22 cellular contexts compared by ENCODE assay signal in genomic region chr7:2516194-2516555, GRCh38. TPM values are rescaled to one million over a fixed set of nuclear protein-coding genes. Genes with fewer than 3 reads are reported as not detected.
A peak's percentile ranks its signal among the peaks of the same experiment; 100 is the strongest.
DNase-seq lines count a peak whose midpoint lies in the region; ATAC-seq, FAIRE-seq and TF ChIP-seq lines count a peak whose summit lies in the region.
"Had no signal": no experiment of that assay in that cellular context is flagged by ENCODE, and none has a peak within 500 bp of the region (broad histone marks: within the 10 kb centered on the region; RNA-seq: fewer than 3 reads in every experiment).

No MANE protein-coding gene starts in this region.

- peaks cover 51 to 83% (median 80%) of the 10 kb centered on the region in 10 experiments for H3K4me1 ChIP-seq in BLaER1 treated with 17β-estradiol and CSF1 and Interleukin-3, amounts not matched to agents 10 nM and 100 nM
- H3K4me1 ChIP-seq in H1 (replicated peaks in 1 of 4; ENCODE audit: control insufficient read depth in 3 of 4, insufficient read depth in 4 of 4, low read length in 3 of 4) (peaks cover 3 to 32% (median 23%) of the 10 kb centered on the region in 4 experiments), neuronal stem cell (ENCODE audit: control insufficient read depth in 2 of 2, insufficient read depth in 1 of 2, low read depth in 1 of 2, low read length in 2 of 2) (peaks cover 39 to 54% of the 10 kb centered on the region in 2 donors)

- peak overlapping the region; percentile 90; the same call in 1 of the 2 replicates for H2BK12ac ChIP-seq in H1 (ENCODE audit: low read depth, low read length)
- H2BK12ac ChIP-seq in neuronal stem cell (ENCODE audit: low read length) = peak overlapping the region; percentile 77

- H2AFZ ChIP-seq in H1 (ENCODE audit: low read length) (no peak overlapping the region), neuronal stem cell (ENCODE audit: low read length) (no peak overlapping the region)

- H2BK120ac ChIP-seq in H1 (replicated peaks; ENCODE audit: low read depth, low read length) = no peak overlapping the region
- peak overlapping the region; percentile 78 for H2BK120ac ChIP-seq in neuronal stem cell (ENCODE audit: low read depth, low read length)

- no peak overlapping the region for H3K14ac ChIP-seq in H1 (ENCODE audit: insufficient read length)
- H3K14ac ChIP-seq in neuronal stem cell (ENCODE audit: low read length) = peak overlapping the region; percentile 63

- H3K36me3 ChIP-seq in BLaER1 treated with 17β-estradiol and CSF1 and Interleukin-3, amounts not matched to agents 10 nM and 100 nM = no peaks in the 10 kb centered on the region
- H3K36me3 ChIP-seq in H1 (ENCODE audit: control insufficient read depth in 2 of 4, insufficient read depth in 4 of 4, low read length in 3 of 4) (no peaks in the 10 kb centered on the region), neuronal stem cell (replicated peaks in 1 of 2; ENCODE audit: control insufficient read depth in 2 of 2, insufficient read depth in 2 of 2, low read length in 2 of 2) (no peaks in the 10 kb centered on the region), brain microvascular endothelial cell (replicated peaks) (no peaks in the 10 kb centered on the region)

- no peaks in the 10 kb centered on the region for H3K27me3 ChIP-seq in BLaER1 treated with 17β-estradiol and CSF1 and Interleukin-3, amounts not matched to agents 10 nM and 100 nM
- peaks cover 0 to 17% (median 12%) of the 10 kb centered on the region in 4 experiments; a peak in 6 of 7 replicates for H3K27me3 ChIP-seq in H1 (replicated peaks in 1 of 4; ENCODE audit: control insufficient read depth in 3 of 4, extremely low read depth in 1 of 4, insufficient read depth in 3 of 4, low read length in 3 of 4)
- peaks cover 0 to 12% (median 0%) of the 10 kb centered on the region in 3 experiments for H3K27me3 ChIP-seq in neuronal stem cell (ENCODE audit: control insufficient read depth in 3 of 3, insufficient read depth in 3 of 3, low read depth in 1 of 3, low read length in 3 of 3)
- H3K27me3 ChIP-seq in brain microvascular endothelial cell (replicated peaks) = no peaks in the 10 kb centered on the region

- 89% methylated on average over 7 of the region's 8 CpGs; no CpG with 5 or more reads in 1 of the 2 experiments for WGBS in H1 (ENCODE audit: extremely low coverage in 1 of 2, insufficient coverage in 1 of 2, insufficient read length in 1 of 2, insufficient replicate concordance in 2 of 2, low coverage in 1 of 2, low lambda C conversion rate in 2 of 2, missing lambda C conversion rate in 1 of 2), 2 experiments
- no CpG with 5 or more reads among the region's 8 CpGs for WGBS in neuronal stem cell (ENCODE audit: extremely low coverage in 2 of 2, insufficient read length in 2 of 2, insufficient replicate concordance in 1 of 2), 2 donors

- H3K23ac ChIP-seq in H1 (ENCODE audit: insufficient read length) = no peak overlapping the region
- peak overlapping the region; percentile 77 for H3K23ac ChIP-seq in neuronal stem cell (ENCODE audit: low read depth, low read length, poor library complexity)

- H3K18ac ChIP-seq in H1 (ENCODE audit: extremely low read depth, low read length) (peak overlapping the region; percentile 48; the same call in 1 of the 2 replicates), neuronal stem cell (ENCODE audit: low read length) (peak overlapping the region; percentile 87)

- in situ Hi-C loops in brain microvascular endothelial cell (cut with HindIII; ENCODE audit: low pct_ligation_motif_present, low sequenced_read_pairs) = no loop called here

- H4K20me1 ChIP-seq in BLaER1 treated with 17β-estradiol and CSF1 and Interleukin-3, amounts not matched to agents 10 nM and 100 nM = peaks cover 0 to 15% (median 13%) of the 10 kb centered on the region in 11 experiments; a peak in 19 of 22 replicates
- peaks cover 8 to 10% of the 10 kb centered on the region in 2 experiments for H4K20me1 ChIP-seq in H1 (replicated peaks in 1 of 2; ENCODE audit: control insufficient read depth in 1 of 2, insufficient read depth in 2 of 2, low read length in 2 of 2)

- no peak for TF ChIP-seq POLR2A in H1 (IDR thresholded peaks at IDR 0.05; ENCODE audit: control extremely low read depth in 1 of 2, low read depth in 2 of 2, low read length in 2 of 2)

- peak; percentile 96 for DNase-seq in HK-2 (ENCODE audit: unreplicated experiment)
- no peak for DNase-seq in H1 (ENCODE audit: low read depth in 1 of 2, low spot score in 2 of 2)
- DNase-seq in neuronal stem cell (ENCODE audit: low spot score) = no peak
- no peak for DNase-seq in amniotic stem cell (lab: John Stamatoyannopoulos, UW)
- DNase-seq in brain microvascular endothelial cell = no peak
- no peak for DNase-seq in stimulated activated CD4-positive, alpha-beta T cell treated with anti-CD3 and anti-CD28 coated beads, Interleukin-4, amount 100 ng/mL, for 4 hours
- DNase-seq: activated CD4-positive, alpha-beta T cell treated with anti-CD3 and anti-CD28 coated beads, Interleukin-2, amount 50 U/mL, for 1 hour; anterior cingulate cortex; effector memory CD4-positive, alpha-beta T cell; MM.1S; NCI-H187; NCI-H226; nucleus accumbens; retina; substantia nigra; T-helper 17 cell had no signal

- no peaks in the 10 kb centered on the region for H3K9me3 ChIP-seq in BLaER1 treated with 17β-estradiol and CSF1 and Interleukin-3, amounts not matched to agents 10 nM and 100 nM (replicated peaks in 1 of 11)
- H3K9me3 ChIP-seq in H1 (ENCODE audit: insufficient read depth in 2 of 2, low read depth in 1 of 2, low read length in 1 of 2) (no peaks in the 10 kb centered on the region), neuronal stem cell (replicated peaks in 1 of 2; ENCODE audit: control insufficient read depth in 2 of 2, insufficient read depth in 1 of 2, low read depth in 1 of 2, low read length in 2 of 2) (peaks cover 0 to 2% of the 10 kb centered on the region in 2 donors)

- H3K4ac ChIP-seq in H1 (replicated peaks; ENCODE audit: insufficient read length, low read depth, low read length) (no peak overlapping the region), neuronal stem cell (ENCODE audit: low read length) (no peak overlapping the region)

- H3K4me3 ChIP-seq in BLaER1 treated with 17β-estradiol and CSF1 and Interleukin-3, amounts not matched to agents 10 nM and 100 nM = no peak overlapping the region
- H3K4me3 ChIP-seq in H1 (ENCODE audit: extremely low read depth in 1 of 4, insufficient read depth in 2 of 4, low read depth in 3 of 4, low read length in 4 of 4) (no peak overlapping the region), neuronal stem cell (ENCODE audit: low read length in 2 of 2) (no peak overlapping the region), brain microvascular endothelial cell (ENCODE audit: low read depth, low read length) (no peak overlapping the region)

- TF ChIP-seq EP300 in H1 (IDR thresholded peaks at IDR 0.05; ENCODE audit: borderline replicate concordance in 1 of 2, low read depth in 2 of 2, low read length in 2 of 2) = no peak

- H2BK20ac ChIP-seq in H1 (ENCODE audit: low read length) = no peak overlapping the region; the same call in 1 of the 2 replicates

- H3K79me2 ChIP-seq in H1 (ENCODE audit: control insufficient read depth in 1 of 2, insufficient read depth in 2 of 2, low read length in 2 of 2) = peaks cover 0 to 10% of the 10 kb centered on the region in 2 experiments; a peak in 3 of 4 replicates

- peak overlapping the region in 8 of 11 experiments; percentile 6 to 85 (median 47); a peak in 11 of 22 replicates for H3K27ac ChIP-seq in BLaER1 treated with 17β-estradiol and CSF1 and Interleukin-3, amounts not matched to agents 10 nM and 100 nM
- H3K27ac ChIP-seq in H1 (ENCODE audit: low read depth, low read length) = no peak overlapping the region
- H3K27ac ChIP-seq in neuronal stem cell (replicated peaks; ENCODE audit: low read length) = no peak overlapping the region
- H3K27ac ChIP-seq in brain microvascular endothelial cell = no peak overlapping the region
- H3K27ac ChIP-seq: VCaP had no signal

- no peak overlapping the region for H4K5ac ChIP-seq in H1 (ENCODE audit: insufficient read length, low read depth, low read length)

- ATAC-seq in HG03342 (IDR thresholded peaks at IDR 0.05; ENCODE audit: unreplicated experiment) = no peak
- ATAC-seq: T-helper 17 cell had no signal

- TF ChIP-seq CTCF in H1 (IDR thresholded peaks at IDR 0.05; ENCODE audit: control extremely low read depth in 1 of 3, insufficient read depth in 1 of 3, low read depth in 1 of 3, low read length in 3 of 3) (no peak), brain microvascular endothelial cell (IDR thresholded peaks at IDR 0.05; ENCODE audit: low read depth, low read length, missing control alignments) (no peak)

- CTCF ChIA-PET in H1 (lab: Charles Lee; ENCODE audit: partially characterized antibody) = interaction anchor here (1.1 to 2.1 kb wide), 6 partner anchors 9 to 65 kb away, joined by 3 to 9 read pairs (median 5); no protein-coding TSS in a partner anchor

- H2BK15ac ChIP-seq in H1 (ENCODE audit: low read length) (peak overlapping the region; percentile 88; the same call in 1 of the 2 replicates), neuronal stem cell (ENCODE audit: low read length) (peak overlapping the region; percentile 96)

- H3K23me2 ChIP-seq in H1 (ENCODE audit: low read depth, low read length) = peaks cover 27% of the 10 kb centered on the region

- H3K9ac ChIP-seq in BLaER1 treated with 17β-estradiol and CSF1 and Interleukin-3, amounts not matched to agents 10 nM and 100 nM = peak overlapping the region in 7 of 11 experiments; percentile 8 to 45 (median 37); a peak in 6 of 22 replicates
- no peak overlapping the region for H3K9ac ChIP-seq in H1 (replicated peaks in 1 of 4; ENCODE audit: extremely low read depth in 1 of 4, low read depth in 3 of 4, low read length in 3 of 4)
- H3K9ac ChIP-seq in neuronal stem cell (ENCODE audit: low read depth, low read length, poor library complexity) = peak overlapping the region; percentile 16

- H2BK5ac ChIP-seq in H1 (ENCODE audit: low read depth, low read length) (no peak overlapping the region; the same call in 1 of the 2 replicates), neuronal stem cell (ENCODE audit: low read length) (no peak overlapping the region)

- TF ChIP-seq RAD21 in H1 (IDR thresholded peaks at IDR 0.05 in 1 of 2, conservative IDR thresholded peaks at IDR 0.05 in 1 of 2; ENCODE audit: low read depth in 2 of 2, low read length in 2 of 2) = no peak

- FAIRE-seq in H1 (lab: Jason Lieb, UNC) = no peak

- H2AK5ac ChIP-seq in H1 (ENCODE audit: low read depth, low read length) = peak overlapping the region; percentile 2; the same call in 1 of the 2 replicates
- H2AK5ac ChIP-seq in neuronal stem cell (ENCODE audit: low read depth, low read length) = peak overlapping the region; percentile 99

- H4K91ac ChIP-seq in H1 (replicated peaks; ENCODE audit: insufficient read length, low read length) (peak overlapping the region; percentile 39), neuronal stem cell (ENCODE audit: low read depth, low read length, poor library complexity) (peak overlapping the region; percentile 38)

- H3K4me2 ChIP-seq in BLaER1 treated with 17β-estradiol and CSF1 and Interleukin-3, amounts not matched to agents 10 nM and 100 nM = peak overlapping the region in 10 of 11 experiments; percentile 8 to 100 (median 96); a peak in 19 of 22 replicates
- H3K4me2 ChIP-seq in H1 (ENCODE audit: insufficient read depth in 1 of 2, low read depth in 2 of 2, low read length in 2 of 2) (no peak overlapping the region), neuronal stem cell (ENCODE audit: insufficient read depth, low read length, poor library complexity, severe bottlenecking) (no peak overlapping the region)

- H4K8ac ChIP-seq in H1 (ENCODE audit: extremely low read depth, insufficient read depth, low read length) = no peak overlapping the region
- no peak overlapping the region for H4K8ac ChIP-seq in neuronal stem cell (ENCODE audit: low read depth, low read length)

- H3K56ac ChIP-seq in H1 (replicated peaks; ENCODE audit: insufficient read length, low read depth, low read length) = no peak overlapping the region

- POLR2A ChIA-PET in H1 (lab: Charles Lee; ENCODE audit: partially characterized antibody) = interaction anchor here (1.0 to 1.3 kb wide), 2 partner anchors 10 to 18 kb away, joined by 3 to 4 read pairs; no protein-coding TSS in a partner anchor

- H3K79me1 ChIP-seq in H1 (ENCODE audit: low read depth, low read length) (no peaks in the 10 kb centered on the region; the same call in 1 of the 2 replicates), neuronal stem cell (ENCODE audit: low read depth, low read length) (peaks cover 3% of the 10 kb centered on the region)

RNA-seq across cellular contexts. Expression of gene LFNG, which starts 3.4 kb away (rescaled TPM):
- 28.9 and 31.6 TPM in 2 replicates for total RNA-seq in H1 (2021; fragmentation: NEBNext Ultra II Directional; extraction: Animal tissue kit (Norgen Biotek cat#: 25700))
- polyA plus RNA-seq in H1 (2011; rRNA removed) = 35.6 and 53.0 TPM in 2 replicates
- polyA plus RNA-seq in H1 (2011; cell fraction: cytosol; rRNA removed) = 34.6 TPM
- 59.9 TPM for polyA plus RNA-seq in H1 (2011; cell fraction: nucleus; rRNA removed)
- polyA plus RNA-seq in H1 (2012, experiment 1 of 2) = 25.2 to 37.3 TPM (median 35.0 TPM) in 4 replicates
- 31.6 TPM for polyA plus RNA-seq in H1 (2012, experiment 2 of 2)
- 26.6 TPM for polyA plus RNA-seq in H1 (2013, experiment 1 of 2)
- polyA plus RNA-seq in H1 (2013, experiment 2 of 2) = 29.4 TPM
- 15.4 and 17.4 TPM in 2 replicates for polyA minus RNA-seq in H1 (2011; rRNA and poly(A)+ RNA removed)
- polyA minus RNA-seq in H1 (2011; cell fraction: cytosol; rRNA and poly(A)+ RNA removed) = 36.6 TPM
- 37.5 TPM for polyA minus RNA-seq in H1 (2011; cell fraction: nucleus; rRNA and poly(A)+ RNA removed)
- 84.0 TPM for polyA plus RNA-seq in neuronal stem cell (2013, experiment 1 of 2)
- 82.3 TPM for polyA plus RNA-seq in neuronal stem cell (2013, experiment 2 of 2)

RNA-seq across cellular contexts. Expression of gene BRAT1, which starts 39.1 kb away (rescaled TPM):
- 42.3 and 45.2 TPM in 2 replicates for total RNA-seq in H1 (2021; fragmentation: NEBNext Ultra II Directional; extraction: Animal tissue kit (Norgen Biotek cat#: 25700))
- 36.8 and 60.5 TPM in 2 replicates for polyA plus RNA-seq in H1 (2011; rRNA removed)
- 40.8 TPM for polyA plus RNA-seq in H1 (2011; cell fraction: cytosol; rRNA removed)
- polyA plus RNA-seq in H1 (2011; cell fraction: nucleus; rRNA removed) = 163 TPM
- 30.5 to 38.9 TPM (median 37.6 TPM) in 4 replicates for polyA plus RNA-seq in H1 (2012, experiment 1 of 2)
- 34.5 TPM for polyA plus RNA-seq in H1 (2012, experiment 2 of 2)
- 25.6 TPM for polyA plus RNA-seq in H1 (2013, experiment 1 of 2)
- 21.6 TPM for polyA plus RNA-seq in H1 (2013, experiment 2 of 2)
- polyA minus RNA-seq in H1 (2011; rRNA and poly(A)+ RNA removed) = 10.4 and 12.6 TPM in 2 replicates
- polyA minus RNA-seq in H1 (2011; cell fraction: cytosol; rRNA and poly(A)+ RNA removed) = 21.5 TPM
- polyA minus RNA-seq in H1 (2011; cell fraction: nucleus; rRNA and poly(A)+ RNA removed) = 25.1 TPM
- polyA plus RNA-seq in neuronal stem cell (2013, experiment 1 of 2) = 18.7 TPM
- polyA plus RNA-seq in neuronal stem cell (2013, experiment 2 of 2) = 18.1 TPM

RNA-seq across cellular contexts. Expression of gene GRIFIN, which starts 40.0 kb away (rescaled TPM):
- not detected in 2 replicates for total RNA-seq in H1 (2021; fragmentation: NEBNext Ultra II Directional; extraction: Animal tissue kit (Norgen Biotek cat#: 25700))
- not detected in 2 replicates for polyA plus RNA-seq in H1 (2011; rRNA removed)
- not detected for polyA plus RNA-seq in H1 (2011; cell fraction: cytosol; rRNA removed)
- not detected for polyA plus RNA-seq in H1 (2011; cell fraction: nucleus; rRNA removed)
- not detected in 4 replicates for polyA plus RNA-seq in H1 (2012, experiment 1 of 2)
- not detected for polyA plus RNA-seq in H1 (2012, experiment 2 of 2)
- not detected for polyA plus RNA-seq in H1 (2013, experiment 1 of 2)
- polyA plus RNA-seq in H1 (2013, experiment 2 of 2) = not detected
- polyA minus RNA-seq in H1 (2011; rRNA and poly(A)+ RNA removed) = not detected in 2 replicates
- not detected for polyA minus RNA-seq in H1 (2011; cell fraction: cytosol; rRNA and poly(A)+ RNA removed)
- polyA minus RNA-seq in H1 (2011; cell fraction: nucleus; rRNA and poly(A)+ RNA removed) = not detected
- not detected for polyA plus RNA-seq in neuronal stem cell (2013, experiment 1 of 2)
- polyA plus RNA-seq in neuronal stem cell (2013, experiment 2 of 2) = not detected
- total RNA-seq: G401, lower leg skin, T-helper 17 cell, urinary bladder had no signal
- polyA plus RNA-seq: urinary bladder had no signal

RNA-seq across cellular contexts. Expression of gene IQCE, which starts 42.6 kb away (rescaled TPM):
- 4.9 and 5.7 TPM in 2 replicates for total RNA-seq in H1 (2021; fragmentation: NEBNext Ultra II Directional; extraction: Animal tissue kit (Norgen Biotek cat#: 25700))
- polyA plus RNA-seq in H1 (2011; rRNA removed) = 2.2 and 3.1 TPM in 2 replicates
- polyA plus RNA-seq in H1 (2011; cell fraction: cytosol; rRNA removed) = 3.1 TPM
- polyA plus RNA-seq in H1 (2011; cell fraction: nucleus; rRNA removed) = 7.4 TPM
- polyA plus RNA-seq in H1 (2012, experiment 1 of 2) = 3.0 to 4.0 TPM (median 3.7 TPM) in 4 replicates
- polyA plus RNA-seq in H1 (2012, experiment 2 of 2) = 2.0 TPM
- polyA plus RNA-seq in H1 (2013, experiment 1 of 2) = 2.6 TPM
- polyA plus RNA-seq in H1 (2013, experiment 2 of 2) = 2.5 TPM
- polyA minus RNA-seq in H1 (2011; rRNA and poly(A)+ RNA removed) = 2.8 and 3.1 TPM in 2 replicates
- polyA minus RNA-seq in H1 (2011; cell fraction: cytosol; rRNA and poly(A)+ RNA removed) = 2.8 TPM
- polyA minus RNA-seq in H1 (2011; cell fraction: nucleus; rRNA and poly(A)+ RNA removed) = 6.4 TPM
- polyA plus RNA-seq in neuronal stem cell (2013, experiment 1 of 2) = 10.4 TPM
- 10.3 TPM for polyA plus RNA-seq in neuronal stem cell (2013, experiment 2 of 2)

Comparison
In these comparisons a context has a peak if more than half of its experiments do, and no peak if none do; other contexts are left out.
1. H3K27ac ChIP-seq: peak in BLaER1 treated with 17β-estradiol and CSF1 and Interleukin-3, amounts not matched to agents 10 nM and 100 nM (8 of 11); none in H1 (single experiment), neuronal stem cell (single experiment) and brain microvascular endothelial cell (single experiment).
2. H3K4me2 ChIP-seq: peak in BLaER1 treated with 17β-estradiol and CSF1 and Interleukin-3, amounts not matched to agents 10 nM and 100 nM (10 of 11); none in H1 (0 of 2) and neuronal stem cell (single experiment).
3. H3K9ac ChIP-seq: peak in BLaER1 treated with 17β-estradiol and CSF1 and Interleukin-3, amounts not matched to agents 10 nM and 100 nM (7 of 11) and neuronal stem cell (single experiment); none in H1 (0 of 4).